ENCODE assay signal across 1 cellular context in the genomic region with DNA sequence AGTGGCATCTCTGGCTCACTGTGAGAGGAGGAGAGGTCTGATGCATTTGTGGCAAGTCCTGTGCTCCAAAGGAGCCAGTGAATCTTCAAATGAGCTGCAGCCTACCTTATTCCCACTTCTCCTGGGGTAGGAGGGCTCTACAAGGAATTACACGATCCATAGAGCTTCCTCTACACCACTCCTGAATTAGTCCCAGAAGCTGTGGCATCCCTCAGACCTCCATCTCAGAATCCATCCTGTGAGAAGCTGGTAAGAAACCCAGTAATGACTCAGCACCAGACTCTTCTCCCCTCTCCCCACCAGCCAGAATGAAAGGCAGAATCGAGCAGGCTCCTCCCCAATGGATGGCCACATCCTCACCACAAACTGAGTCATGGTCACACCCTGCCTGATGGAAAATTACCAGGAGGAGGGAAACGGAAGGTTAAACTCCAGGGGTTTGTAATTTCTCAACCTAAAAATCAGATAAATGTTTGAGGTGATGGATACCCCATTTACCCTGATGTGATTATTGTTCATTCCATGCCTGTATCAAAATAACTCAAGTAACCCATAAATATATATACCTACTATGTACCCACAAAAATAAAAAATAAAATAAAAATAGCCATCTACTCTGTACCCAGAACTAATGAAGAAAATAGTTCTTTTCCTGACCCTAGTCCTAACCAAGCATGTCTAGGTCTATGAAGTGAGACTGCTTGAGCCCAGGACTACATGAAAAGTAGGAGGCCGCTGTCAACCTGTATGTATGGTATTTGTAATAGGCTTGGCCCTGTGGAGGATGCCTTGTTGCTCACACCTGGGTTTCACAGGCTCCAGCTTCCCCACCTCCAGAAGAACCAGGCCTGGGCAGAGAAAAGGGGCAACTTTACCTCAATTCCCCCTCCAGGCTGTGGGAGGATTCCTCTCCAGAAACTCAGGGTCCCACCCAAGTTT.
TF ChIP-seq lines count a peak whose summit lies in the region.

No MANE protein-coding gene starts in this region.

TF ChIP-seq in K562, 482 proteins besides CTCF, POLR2A, EP300 and RAD21 (continued from another document and continues in another):
- TF ChIP-seq, protein P1, sequence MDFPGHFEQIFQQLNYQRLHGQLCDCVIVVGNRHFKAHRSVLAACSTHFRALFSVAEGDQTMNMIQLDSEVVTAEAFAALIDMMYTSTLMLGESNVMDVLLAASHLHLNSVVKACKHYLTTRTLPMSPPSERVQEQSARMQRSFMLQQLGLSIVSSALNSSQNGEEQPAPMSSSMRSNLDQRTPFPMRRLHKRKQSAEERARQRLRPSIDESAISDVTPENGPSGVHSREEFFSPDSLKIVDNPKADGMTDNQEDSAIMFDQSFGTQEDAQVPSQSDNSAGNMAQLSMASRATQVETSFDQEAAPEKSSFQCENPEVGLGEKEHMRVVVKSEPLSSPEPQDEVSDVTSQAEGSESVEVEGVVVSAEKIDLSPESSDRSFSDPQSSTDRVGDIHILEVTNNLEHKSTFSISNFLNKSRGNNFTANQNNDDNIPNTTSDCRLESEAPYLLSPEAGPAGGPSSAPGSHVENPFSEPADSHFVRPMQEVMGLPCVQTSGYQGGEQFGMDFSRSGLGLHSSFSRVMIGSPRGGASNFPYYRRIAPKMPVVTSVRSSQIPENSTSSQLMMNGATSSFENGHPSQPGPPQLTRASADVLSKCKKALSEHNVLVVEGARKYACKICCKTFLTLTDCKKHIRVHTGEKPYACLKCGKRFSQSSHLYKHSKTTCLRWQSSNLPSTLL (IDR thresholded peaks at IDR 0.05): no peak
- TF ChIP-seq ZNF584 (CRISPR knock-in tag; IDR thresholded peaks at IDR 0.05; ENCODE audit: low read depth) (no peak), HCFC1 (IDR thresholded peaks at IDR 0.05; ENCODE audit: low read depth, low read length) (no peak; the same call in 1 of the 2 replicates), SMAD1 (IDR thresholded peaks at IDR 0.05; ENCODE audit: low read depth, low read length, partially characterized antibody) (peak; percentile 81), RBM17 (IDR thresholded peaks at IDR 0.05; ENCODE audit: borderline replicate concordance, low read depth, low read length) (no peak), HDAC1 (IDR thresholded peaks at IDR 0.05) (peak in 1 of 2 experiments; percentile 49; a peak in 1 of 4 replicates), GABPB2 (CRISPR knock-in tag; conservative IDR thresholded peaks at IDR 0.05) (no peak), POLR2G (IDR thresholded peaks at IDR 0.05; ENCODE audit: low read depth, low read length) (no peak), ZBTB7A (IDR thresholded peaks at IDR 0.05; ENCODE audit: borderline replicate concordance, control insufficient read depth, low read depth, low read length) (no peak), NCOA4 (IDR thresholded peaks at IDR 0.05; ENCODE audit: partially characterized antibody) (no peak), KLF1 (tag; IDR thresholded peaks at IDR 0.05) (no peak), CHD2 (IDR thresholded peaks at IDR 0.05; ENCODE audit: low read depth, low read length) (no peak), ZBTB17 (CRISPR knock-in tag; IDR thresholded peaks at IDR 0.05) (no peak), KAT7 (CRISPR knock-in tag; IDR thresholded peaks at IDR 0.05; ENCODE audit: borderline replicate concordance) (no peak), BCOR (IDR thresholded peaks at IDR 0.05) (no peak), ZBTB8A (IDR thresholded peaks at IDR 0.05; ENCODE audit: partially characterized antibody) (no peak), PYGO2 (tag; IDR thresholded peaks at IDR 0.05) (no peak), ZNF212 (CRISPR knock-in tag; IDR thresholded peaks at IDR 0.05) (no peak), EZH2 (IDR thresholded peaks at IDR 0.05; ENCODE audit: borderline replicate concordance, low read depth, low read length) (no peak), ZNF24 (IDR thresholded peaks at IDR 0.05) (no peak), ARHGAP35 (IDR thresholded peaks at IDR 0.05; ENCODE audit: partially characterized antibody) (no peak), BACH1 (tag; IDR thresholded peaks at IDR 0.05) (peak; percentile 93), ZNF589 (CRISPR knock-in tag; IDR thresholded peaks at IDR 0.05; ENCODE audit: low read depth) (no peak), ZNF239 (CRISPR knock-in tag; IDR thresholded peaks at IDR 0.05) (no peak), MTA3 (IDR thresholded peaks at IDR 0.05; ENCODE audit: borderline replicate concordance) (peak; percentile 95)
- TF ChIP-seq, protein P2, sequence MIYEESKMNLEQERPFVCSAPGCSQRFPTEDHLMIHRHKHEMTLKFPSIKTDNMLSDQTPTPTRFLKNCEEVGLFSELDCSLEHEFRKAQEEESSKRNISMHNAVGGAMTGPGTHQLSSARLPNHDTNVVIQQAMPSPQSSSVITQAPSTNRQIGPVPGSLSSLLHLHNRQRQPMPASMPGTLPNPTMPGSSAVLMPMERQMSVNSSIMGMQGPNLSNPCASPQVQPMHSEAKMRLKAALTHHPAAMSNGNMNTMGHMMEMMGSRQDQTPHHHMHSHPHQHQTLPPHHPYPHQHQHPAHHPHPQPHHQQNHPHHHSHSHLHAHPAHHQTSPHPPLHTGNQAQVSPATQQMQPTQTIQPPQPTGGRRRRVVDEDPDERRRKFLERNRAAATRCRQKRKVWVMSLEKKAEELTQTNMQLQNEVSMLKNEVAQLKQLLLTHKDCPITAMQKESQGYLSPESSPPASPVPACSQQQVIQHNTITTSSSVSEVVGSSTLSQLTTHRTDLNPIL (CRISPR knock-in tag; IDR thresholded peaks at IDR 0.05): no peak
- TF ChIP-seq, protein P3, sequence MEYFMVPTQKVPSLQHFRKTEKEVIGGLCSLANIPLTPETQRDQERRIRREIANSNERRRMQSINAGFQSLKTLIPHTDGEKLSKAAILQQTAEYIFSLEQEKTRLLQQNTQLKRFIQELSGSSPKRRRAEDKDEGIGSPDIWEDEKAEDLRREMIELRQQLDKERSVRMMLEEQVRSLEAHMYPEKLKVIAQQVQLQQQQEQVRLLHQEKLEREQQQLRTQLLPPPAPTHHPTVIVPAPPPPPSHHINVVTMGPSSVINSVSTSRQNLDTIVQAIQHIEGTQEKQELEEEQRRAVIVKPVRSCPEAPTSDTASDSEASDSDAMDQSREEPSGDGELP (CRISPR knock-in tag; IDR thresholded peaks at IDR 0.05; ENCODE audit: borderline replicate concordance): peak; percentile 49
- TF ChIP-seq, protein P4, sequence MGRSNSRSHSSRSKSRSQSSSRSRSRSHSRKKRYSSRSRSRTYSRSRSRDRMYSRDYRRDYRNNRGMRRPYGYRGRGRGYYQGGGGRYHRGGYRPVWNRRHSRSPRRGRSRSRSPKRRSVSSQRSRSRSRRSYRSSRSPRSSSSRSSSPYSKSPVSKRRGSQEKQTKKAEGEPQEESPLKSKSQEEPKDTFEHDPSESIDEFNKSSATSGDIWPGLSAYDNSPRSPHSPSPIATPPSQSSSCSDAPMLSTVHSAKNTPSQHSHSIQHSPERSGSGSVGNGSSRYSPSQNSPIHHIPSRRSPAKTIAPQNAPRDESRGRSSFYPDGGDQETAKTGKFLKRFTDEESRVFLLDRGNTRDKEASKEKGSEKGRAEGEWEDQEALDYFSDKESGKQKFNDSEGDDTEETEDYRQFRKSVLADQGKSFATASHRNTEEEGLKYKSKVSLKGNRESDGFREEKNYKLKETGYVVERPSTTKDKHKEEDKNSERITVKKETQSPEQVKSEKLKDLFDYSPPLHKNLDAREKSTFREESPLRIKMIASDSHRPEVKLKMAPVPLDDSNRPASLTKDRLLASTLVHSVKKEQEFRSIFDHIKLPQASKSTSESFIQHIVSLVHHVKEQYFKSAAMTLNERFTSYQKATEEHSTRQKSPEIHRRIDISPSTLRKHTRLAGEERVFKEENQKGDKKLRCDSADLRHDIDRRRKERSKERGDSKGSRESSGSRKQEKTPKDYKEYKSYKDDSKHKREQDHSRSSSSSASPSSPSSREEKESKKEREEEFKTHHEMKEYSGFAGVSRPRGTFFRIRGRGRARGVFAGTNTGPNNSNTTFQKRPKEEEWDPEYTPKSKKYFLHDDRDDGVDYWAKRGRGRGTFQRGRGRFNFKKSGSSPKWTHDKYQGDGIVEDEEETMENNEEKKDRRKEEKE (IDR thresholded peaks at IDR 0.05; ENCODE audit: borderline replicate concordance in 1 of 2, control insufficient read depth in 1 of 2, low read depth in 2 of 2, low read length in 1 of 2): no peak
- TF ChIP-seq, protein P5, sequence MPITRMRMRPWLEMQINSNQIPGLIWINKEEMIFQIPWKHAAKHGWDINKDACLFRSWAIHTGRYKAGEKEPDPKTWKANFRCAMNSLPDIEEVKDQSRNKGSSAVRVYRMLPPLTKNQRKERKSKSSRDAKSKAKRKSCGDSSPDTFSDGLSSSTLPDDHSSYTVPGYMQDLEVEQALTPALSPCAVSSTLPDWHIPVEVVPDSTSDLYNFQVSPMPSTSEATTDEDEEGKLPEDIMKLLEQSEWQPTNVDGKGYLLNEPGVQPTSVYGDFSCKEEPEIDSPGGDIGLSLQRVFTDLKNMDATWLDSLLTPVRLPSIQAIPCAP (CRISPR knock-in tag; IDR thresholded peaks at IDR 0.05; ENCODE audit: borderline replicate concordance): no peak
- TF ChIP-seq, protein P6, sequence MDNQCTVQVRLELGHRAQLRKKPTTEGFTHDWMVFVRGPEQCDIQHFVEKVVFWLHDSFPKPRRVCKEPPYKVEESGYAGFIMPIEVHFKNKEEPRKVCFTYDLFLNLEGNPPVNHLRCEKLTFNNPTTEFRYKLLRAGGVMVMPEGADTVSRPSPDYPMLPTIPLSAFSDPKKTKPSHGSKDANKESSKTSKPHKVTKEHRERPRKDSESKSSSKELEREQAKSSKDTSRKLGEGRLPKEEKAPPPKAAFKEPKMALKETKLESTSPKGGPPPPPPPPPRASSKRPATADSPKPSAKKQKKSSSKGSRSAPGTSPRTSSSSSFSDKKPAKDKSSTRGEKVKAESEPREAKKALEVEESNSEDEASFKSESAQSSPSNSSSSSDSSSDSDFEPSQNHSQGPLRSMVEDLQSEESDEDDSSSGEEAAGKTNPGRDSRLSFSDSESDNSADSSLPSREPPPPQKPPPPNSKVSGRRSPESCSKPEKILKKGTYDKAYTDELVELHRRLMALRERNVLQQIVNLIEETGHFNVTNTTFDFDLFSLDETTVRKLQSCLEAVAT (IDR thresholded peaks at IDR 0.05): peak in 1 of 2 experiments; percentile 83; a peak in 1 of 4 replicates
- TF ChIP-seq, protein P7, sequence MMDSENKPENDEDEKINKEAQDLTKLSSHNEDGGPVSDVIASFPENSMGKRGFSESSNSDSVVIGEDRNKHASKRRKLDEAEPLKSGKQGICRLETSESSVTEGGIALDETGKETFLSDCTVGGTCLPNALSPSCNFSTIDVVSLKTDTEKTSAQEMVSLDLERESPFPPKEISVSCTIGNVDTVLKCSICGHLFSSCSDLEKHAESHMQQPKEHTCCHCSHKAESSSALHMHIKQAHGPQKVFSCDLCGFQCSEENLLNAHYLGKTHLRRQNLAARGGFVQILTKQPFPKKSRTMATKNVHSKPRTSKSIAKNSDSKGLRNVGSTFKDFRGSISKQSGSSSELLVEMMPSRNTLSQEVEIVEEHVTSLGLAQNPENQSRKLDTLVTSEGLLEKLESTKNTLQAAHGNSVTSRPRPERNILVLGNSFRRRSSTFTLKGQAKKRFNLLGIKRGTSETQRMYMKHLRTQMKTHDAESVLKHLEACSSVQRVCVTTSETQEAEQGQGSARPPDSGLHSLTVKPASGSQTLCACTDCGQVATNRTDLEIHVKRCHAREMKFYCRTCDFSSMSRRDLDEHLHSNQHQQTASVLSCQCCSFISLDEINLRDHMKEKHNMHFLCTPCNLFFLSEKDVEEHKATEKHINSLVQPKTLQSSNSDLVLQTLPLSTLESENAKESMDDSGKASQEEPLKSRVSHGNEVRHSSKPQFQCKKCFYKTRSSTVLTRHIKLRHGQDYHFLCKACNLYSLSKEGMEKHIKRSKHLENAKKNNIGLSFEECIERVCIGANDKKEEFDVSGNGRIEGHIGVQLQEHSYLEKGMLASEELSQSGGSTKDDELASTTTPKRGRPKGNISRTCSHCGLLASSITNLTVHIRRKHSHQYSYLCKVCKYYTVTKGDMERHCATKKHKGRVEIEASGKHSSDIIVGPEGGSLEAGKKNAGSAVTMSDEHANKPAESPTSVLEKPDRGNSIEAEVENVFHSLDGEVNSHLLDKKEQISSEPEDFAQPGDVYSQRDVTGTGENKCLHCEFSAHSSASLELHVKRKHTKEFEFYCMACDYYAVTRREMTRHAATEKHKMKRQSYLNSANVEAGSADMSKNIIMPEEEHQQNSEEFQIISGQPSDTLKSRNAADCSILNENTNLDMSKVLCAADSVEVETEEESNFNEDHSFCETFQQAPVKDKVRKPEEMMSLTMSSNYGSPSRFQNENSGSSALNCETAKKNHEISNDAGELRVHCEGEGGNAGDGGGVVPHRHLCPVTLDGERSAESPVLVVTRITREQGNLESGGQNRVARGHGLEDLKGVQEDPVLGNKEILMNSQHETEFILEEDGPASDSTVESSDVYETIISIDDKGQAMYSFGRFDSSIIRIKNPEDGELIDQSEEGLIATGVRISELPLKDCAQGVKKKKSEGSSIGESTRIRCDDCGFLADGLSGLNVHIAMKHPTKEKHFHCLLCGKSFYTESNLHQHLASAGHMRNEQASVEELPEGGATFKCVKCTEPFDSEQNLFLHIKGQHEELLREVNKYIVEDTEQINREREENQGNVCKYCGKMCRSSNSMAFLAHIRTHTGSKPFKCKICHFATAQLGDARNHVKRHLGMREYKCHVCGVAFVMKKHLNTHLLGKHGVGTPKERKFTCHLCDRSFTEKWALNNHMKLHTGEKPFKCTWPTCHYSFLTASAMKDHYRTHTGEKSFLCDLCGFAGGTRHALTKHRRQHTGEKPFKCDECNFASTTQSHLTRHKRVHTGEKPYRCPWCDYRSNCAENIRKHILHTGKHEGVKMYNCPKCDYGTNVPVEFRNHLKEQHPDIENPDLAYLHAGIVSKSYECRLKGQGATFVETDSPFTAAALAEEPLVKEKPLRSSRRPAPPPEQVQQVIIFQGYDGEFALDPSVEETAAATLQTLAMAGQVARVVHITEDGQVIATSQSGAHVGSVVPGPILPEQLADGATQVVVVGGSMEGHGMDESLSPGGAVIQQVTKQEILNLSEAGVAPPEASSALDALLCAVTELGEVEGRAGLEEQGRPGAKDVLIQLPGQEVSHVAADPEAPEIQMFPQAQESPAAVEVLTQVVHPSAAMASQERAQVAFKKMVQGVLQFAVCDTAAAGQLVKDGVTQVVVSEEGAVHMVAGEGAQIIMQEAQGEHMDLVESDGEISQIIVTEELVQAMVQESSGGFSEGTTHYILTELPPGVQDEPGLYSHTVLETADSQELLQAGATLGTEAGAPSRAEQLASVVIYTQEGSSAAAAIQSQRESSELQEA (IDR thresholded peaks at IDR 0.05; ENCODE audit: low read depth): no peak
- TF ChIP-seq, protein P8, sequence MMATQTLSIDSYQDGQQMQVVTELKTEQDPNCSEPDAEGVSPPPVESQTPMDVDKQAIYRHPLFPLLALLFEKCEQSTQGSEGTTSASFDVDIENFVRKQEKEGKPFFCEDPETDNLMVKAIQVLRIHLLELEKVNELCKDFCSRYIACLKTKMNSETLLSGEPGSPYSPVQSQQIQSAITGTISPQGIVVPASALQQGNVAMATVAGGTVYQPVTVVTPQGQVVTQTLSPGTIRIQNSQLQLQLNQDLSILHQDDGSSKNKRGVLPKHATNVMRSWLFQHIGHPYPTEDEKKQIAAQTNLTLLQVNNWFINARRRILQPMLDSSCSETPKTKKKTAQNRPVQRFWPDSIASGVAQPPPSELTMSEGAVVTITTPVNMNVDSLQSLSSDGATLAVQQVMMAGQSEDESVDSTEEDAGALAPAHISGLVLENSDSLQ (IDR thresholded peaks at IDR 0.05): peak; percentile 50
- TF ChIP-seq, protein P9, sequence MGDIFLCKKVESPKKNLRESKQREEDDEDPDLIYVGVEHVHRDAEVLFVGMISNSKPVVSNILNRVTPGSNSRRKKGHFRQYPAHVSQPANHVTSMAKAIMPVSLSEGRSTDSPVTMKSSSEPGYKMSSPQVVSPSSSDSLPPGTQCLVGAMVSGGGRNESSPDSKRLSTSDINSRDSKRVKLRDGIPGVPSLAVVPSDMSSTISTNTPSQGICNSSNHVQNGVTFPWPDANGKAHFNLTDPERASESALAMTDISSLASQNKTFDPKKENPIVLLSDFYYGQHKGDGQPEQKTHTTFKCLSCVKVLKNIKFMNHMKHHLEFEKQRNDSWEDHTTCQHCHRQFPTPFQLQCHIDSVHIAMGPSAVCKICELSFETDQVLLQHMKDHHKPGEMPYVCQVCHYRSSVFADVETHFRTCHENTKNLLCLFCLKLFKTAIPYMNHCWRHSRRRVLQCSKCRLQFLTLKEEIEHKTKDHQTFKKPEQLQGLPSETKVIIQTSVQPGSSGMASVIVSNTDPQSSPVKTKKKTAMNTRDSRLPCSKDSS (IDR thresholded peaks at IDR 0.05; ENCODE audit: low read depth, partially characterized antibody): no peak
